In genomic region chr7:2956526-2957368, GRCh38 we compare ENCODE assay signal across 9 cellular contexts.
DNase-seq lines count a peak whose midpoint lies in the region; ATAC-seq and TF ChIP-seq lines count a peak whose summit lies in the region.
"Had no signal": no experiment of that assay in that cellular context is flagged by ENCODE, and none has a peak within 500 bp of the region (broad histone marks: within the 10 kb centered on the region; RNA-seq: fewer than 3 reads in every experiment).

No MANE protein-coding gene starts in this region.

- peaks cover 76% of the 10 kb centered on the region for H3K36me3 Mint-ChIP-seq in stimulated activated effector memory CD8-positive, alpha-beta T cell treated with anti-CD3 and anti-CD28 coated beads, Interleukin-12 subunit alpha, Interleukin-12 subunit beta, amount 100 ng/mL, for 72 hours

- H3K4me1 Mint-ChIP-seq in stimulated activated effector memory CD8-positive, alpha-beta T cell treated with anti-CD3 and anti-CD28 coated beads, Interleukin-12 subunit alpha, Interleukin-12 subunit beta, amount 100 ng/mL, for 72 hours, result peaks cover 70% of the 10 kb centered on the region

- H3K4me3 Mint-ChIP-seq in stimulated activated effector memory CD8-positive, alpha-beta T cell treated with anti-CD3 and anti-CD28 coated beads, Interleukin-12 subunit alpha, Interleukin-12 subunit beta, amount 100 ng/mL, for 72 hours, result peak overlapping the region; percentile 41

- no peak overlapping the region for H3K4me3 ChIP-seq in fibroblast of mammary gland (ENCODE audit: control insufficient read depth, low read depth, low read length)
- H3K4me3 ChIP-seq: ascending aorta had no signal

- TF ChIP-seq CTCF in fibroblast of mammary gland (conservative IDR thresholded peaks at IDR 0.05; ENCODE audit: control insufficient read depth, insufficient read depth, low read depth, low read length) (no peak), GM20000 (IDR thresholded peaks at IDR 0.05; ENCODE audit: extremely low read depth, missing control alignments) (no peak)

- no peaks in the 10 kb centered on the region for H3K9me3 Mint-ChIP-seq in stimulated activated effector memory CD8-positive, alpha-beta T cell treated with anti-CD3 and anti-CD28 coated beads, Interleukin-12 subunit alpha, Interleukin-12 subunit beta, amount 100 ng/mL, for 72 hours

- peak overlapping the region; percentile 85 for H3K27ac Mint-ChIP-seq in stimulated activated effector memory CD8-positive, alpha-beta T cell treated with anti-CD3 and anti-CD28 coated beads, Interleukin-12 subunit alpha, Interleukin-12 subunit beta, amount 100 ng/mL, for 72 hours

- peak; percentile 91 for ATAC-seq in stimulated activated effector memory CD8-positive, alpha-beta T cell treated with anti-CD3 and anti-CD28 coated beads, Interleukin-12 subunit alpha, Interleukin-12 subunit beta, amount 100 ng/mL, for 72 hours
- ATAC-seq in HG02678 (IDR thresholded peaks at IDR 0.05; ENCODE audit: unreplicated experiment) (no peak), HG03342 (IDR thresholded peaks at IDR 0.05; ENCODE audit: unreplicated experiment) (no peak)

- DNase-seq in Kasumi-1 (lab: John Stamatoyannopoulos, UW) (peak; percentile 17 to 22), fibroblast of mammary gland (ENCODE audit: low read depth) (peak; percentile 66), DMS114 treated with DMSO at 0.1 percent for 48 hours (lab: John Stamatoyannopoulos, UW; ENCODE audit: unreplicated experiment) (no peak), GM20000 (ENCODE audit: low spot score) (no peak)
- peak; percentile 35 to 36 for DNase-seq in activated CD4-positive, alpha-beta T cell treated with anti-CD3 and anti-CD28 coated beads, Interleukin-2, amount 50 U/mL, for 4 hours
- peak; percentile 24 to 70 for DNase-seq in stimulated activated effector memory CD8-positive, alpha-beta T cell treated with anti-CD3 and anti-CD28 coated beads, Interleukin-12 subunit alpha, Interleukin-12 subunit beta, amount 100 ng/mL, for 72 hours (ENCODE audit: low spot score in 2 of 2)

Comparison
In these comparisons a context has a peak if more than half of its experiments do, and no peak if none do; other contexts are left out.
1. DNase-seq: peak in Kasumi-1 (2 of 2), activated CD4-positive, alpha-beta T cell treated with anti-CD3 and anti-CD28 coated beads, Interleukin-2, amount 50 U/mL, for 4 hours (2 of 2), fibroblast of mammary gland (single experiment) and stimulated activated effector memory CD8-positive, alpha-beta T cell treated with anti-CD3 and anti-CD28 coated beads, Interleukin-12 subunit alpha, Interleukin-12 subunit beta, amount 100 ng/mL, for 72 hours (2 of 2); none in DMS114 treated with DMSO at 0.1 percent for 48 hours (single experiment) and GM20000 (single experiment).